Comparison of ENCODE assay signal across 9 cellular contexts in genomic region chr20:33693741-33694645, GRCh38. TPM values are rescaled to one million over a fixed set of nuclear protein-coding genes. Genes with fewer than 3 reads are reported as not detected.
DNase-seq lines count a peak whose midpoint lies in the region; ATAC-seq and TF ChIP-seq lines count a peak whose summit lies in the region.
"Had no signal": no experiment of that assay in that cellular context is flagged by ENCODE, and none has a peak within 500 bp of the region (broad histone marks: within the 10 kb centered on the region; RNA-seq: fewer than 3 reads in every experiment).

No MANE protein-coding gene starts in this region.

- CTCF ChIA-PET in Caco-2 (lab: Charles Lee) (no interaction called here), WTC11 (lab: Charles Lee) (interaction anchor here (0.8 to 1.4 kb wide), 3 partner anchors 26 to 38 kb away, joined by 3 to 6 read pairs (median 3); partner anchors contain the start of gene ZNF341)

- H3K27me3 Mint-ChIP-seq in Caco-2 (ENCODE audit: insufficient read depth, unreplicated experiment) (no peaks in the 10 kb centered on the region), WTC11 (ENCODE audit: low read depth) (peaks cover 20% of the 10 kb centered on the region)
- no peaks in the 10 kb centered on the region for H3K27me3 Mint-ChIP-seq in natural killer cell treated with Interleukin-12 subunit alpha and Interleukin-12 subunit beta and Interleukin-15 and Interleukin-18, amount 100 ng/mL, for 72 hours

- H3K4me1 ChIP-seq in Caco-2 (peaks cover 20% of the 10 kb centered on the region), right cardiac atrium (ENCODE audit: control insufficient read depth, insufficient read depth, low read length) (no peaks in the 10 kb centered on the region), psoas muscle (no peaks in the 10 kb centered on the region)
- H3K4me1 ChIP-seq: parathyroid adenoma had no signal

- H3K9me3 Mint-ChIP-seq in Caco-2 (ENCODE audit: unreplicated experiment) (peaks cover 19% of the 10 kb centered on the region), WTC11 (peaks cover 11% of the 10 kb centered on the region)
- no peaks in the 10 kb centered on the region for H3K9me3 Mint-ChIP-seq in natural killer cell treated with Interleukin-12 subunit alpha and Interleukin-12 subunit beta and Interleukin-15 and Interleukin-18, amount 100 ng/mL, for 72 hours

- H3K27ac ChIP-seq in right cardiac atrium (ENCODE audit: low read length) (no peak overlapping the region), psoas muscle (no peak overlapping the region)
- H3K27ac ChIP-seq: parathyroid adenoma had no signal

- peaks cover 8% of the 10 kb centered on the region; the same call in 1 of the 2 replicates for H3K9me3 ChIP-seq in Caco-2
- H3K9me3 ChIP-seq in right cardiac atrium (ENCODE audit: control insufficient read depth, low read length) = no peaks in the 10 kb centered on the region
- H3K9me3 ChIP-seq in psoas muscle = no peaks in the 10 kb centered on the region

- DNase-seq in Caco-2 (no peak), WTC11 (ENCODE audit: low spot score) (peak; percentile 30), right cardiac atrium (peak; percentile 75 to 92 (median 91)), psoas muscle (peak; percentile 45 to 60), NCI-H1436 treated with DMSO at 0.1 percent for 48 hours (lab: John Stamatoyannopoulos, UW) (no peak), SIG-M5 (lab: John Stamatoyannopoulos, UW) (no peak)
- no peak for DNase-seq in natural killer cell treated with Interleukin-12 subunit alpha and Interleukin-12 subunit beta and Interleukin-15 and Interleukin-18, amount 100 ng/mL, for 72 hours (ENCODE audit: low spot score)

- intact Hi-C loops in Caco-2 (cut with micrococcal nuclease; ENCODE audit: unreplicated experiment) (no loop called here), right cardiac atrium (cut with DNase I) (no loop called here), psoas muscle (cut with DNase I) (no loop called here)

- POLR2A ChIA-PET in Caco-2 (lab: Charles Lee) = no interaction called here
- POLR2A ChIA-PET in WTC11 (lab: Charles Lee) = interaction anchor here (0.7 to 0.9 kb wide), 2 partner anchors 21 to 31 kb away, joined by 3 to 4 read pairs; no protein-coding TSS in a partner anchor

- H3K27ac Mint-ChIP-seq in Caco-2 (ENCODE audit: unreplicated experiment) (peak overlapping the region; percentile 4), WTC11 (peak overlapping the region; percentile 42; the same call in 1 of the 2 replicates)
- peak overlapping the region in 1 of 2 donors; percentile 13 for H3K27ac Mint-ChIP-seq in natural killer cell treated with Interleukin-12 subunit alpha and Interleukin-12 subunit beta and Interleukin-15 and Interleukin-18, amount 100 ng/mL, for 72 hours

- H3K36me3 ChIP-seq in Caco-2 (ENCODE audit: control insufficient read depth, insufficient read depth, low read length) (no peaks in the 10 kb centered on the region), psoas muscle (ENCODE audit: insufficient read depth in 1 of 2, low read depth in 1 of 2) (no peaks in the 10 kb centered on the region)

- H3K4me3 Mint-ChIP-seq in Caco-2 (ENCODE audit: unreplicated experiment) = no peak overlapping the region
- H3K4me3 Mint-ChIP-seq in WTC11 = no peak overlapping the region
- no peak overlapping the region for H3K4me3 Mint-ChIP-seq in natural killer cell treated with Interleukin-12 subunit alpha and Interleukin-12 subunit beta and Interleukin-15 and Interleukin-18, amount 100 ng/mL, for 72 hours

- no peaks in the 10 kb centered on the region for H3K27me3 ChIP-seq in Caco-2 (replicated peaks; ENCODE audit: control insufficient read depth, insufficient read depth, low read length)
- H3K27me3 ChIP-seq in right cardiac atrium (ENCODE audit: control insufficient read depth, insufficient read depth) = no peaks in the 10 kb centered on the region
- no peaks in the 10 kb centered on the region for H3K27me3 ChIP-seq in psoas muscle (ENCODE audit: insufficient read depth in 3 of 3, low read length in 2 of 3)

- BruUV-seq in Caco-2 (replicated peaks; lab: Mats Ljungman, UMichigan) = no TSS peak

- H3K4me3 ChIP-seq in Caco-2 (ENCODE audit: low read depth, low read length) = no peak overlapping the region
- H3K4me3 ChIP-seq in right cardiac atrium (ENCODE audit: low read length) = no peak overlapping the region
- no peak overlapping the region for H3K4me3 ChIP-seq in psoas muscle

- H3K36me3 Mint-ChIP-seq in Caco-2 (ENCODE audit: insufficient read depth, unreplicated experiment) (no peaks in the 10 kb centered on the region), WTC11 (peaks cover 11% of the 10 kb centered on the region)
- H3K36me3 Mint-ChIP-seq in natural killer cell treated with Interleukin-12 subunit alpha and Interleukin-12 subunit beta and Interleukin-15 and Interleukin-18, amount 100 ng/mL, for 72 hours = no peaks in the 10 kb centered on the region

- peaks cover 19% of the 10 kb centered on the region for H3K4me1 Mint-ChIP-seq in Caco-2 (ENCODE audit: low read depth, unreplicated experiment)
- peaks cover 17% of the 10 kb centered on the region for H3K4me1 Mint-ChIP-seq in WTC11
- peaks cover 11 to 12% of the 10 kb centered on the region in 2 donors for H3K4me1 Mint-ChIP-seq in natural killer cell treated with Interleukin-12 subunit alpha and Interleukin-12 subunit beta and Interleukin-15 and Interleukin-18, amount 100 ng/mL, for 72 hours (ENCODE audit: low read depth in 2 of 2)

- peak; percentile 73 for ATAC-seq in WTC11
- peak; percentile 81 to 89 for ATAC-seq in right cardiac atrium
- ATAC-seq in psoas muscle = peak in 1 of 4 donors; percentile 37
- ATAC-seq in HG02840 (IDR thresholded peaks at IDR 0.05; ENCODE audit: low FRiP score, unreplicated experiment) = no peak
- no peak for ATAC-seq in natural killer cell treated with Interleukin-12 subunit alpha and Interleukin-12 subunit beta and Interleukin-15 and Interleukin-18, amount 100 ng/mL, for 72 hours

- 64% methylated on average over 17 of the region's 17 CpGs for WGBS in right cardiac atrium
- WGBS in psoas muscle, 3 donors = 60 to 70% (median 62%) methylated on average over 16 to 17 of the region's 17 CpGs

- no peak for TF ChIP-seq CTCF in Caco-2 (IDR thresholded peaks at IDR 0.05; ENCODE audit: insufficient read depth in 1 of 2, low read depth in 1 of 2, low read length in 1 of 2, severe bottlenecking in 1 of 2, unreplicated experiment in 1 of 2)
- no peak for TF ChIP-seq CTCF in WTC11 (IDR thresholded peaks at IDR 0.05)
- no peak for TF ChIP-seq CTCF in psoas muscle (IDR thresholded peaks at IDR 0.05)

TF ChIP-seq in WTC11, 78 proteins besides CTCF, POLR2A, EP300 and RAD21:
- TF ChIP-seq FOXP1 (CRISPR knock-in tag; IDR thresholded peaks at IDR 0.05; ENCODE audit: borderline replicate concordance) = no peak
- TF ChIP-seq ZNF423 (CRISPR knock-in tag; IDR thresholded peaks at IDR 0.05) = peak; percentile 72

RNA-seq across cellular contexts. Expression of gene E2F1, which starts 7.8 kb away (rescaled TPM):
- total RNA-seq in Caco-2 (2022) (67.5 and 74.7 TPM in 2 replicates), WTC11 (2021) (34.2 to 44.2 TPM (median 34.5 TPM) in 3 replicates), right cardiac atrium (1 to 10 TPM in 2 of 4 donors, under 1 TPM in 2; 0.45 to 2.2 (median 1.0) TPM), psoas muscle (1 to 10 TPM in 2 of 4 donors, under 1 TPM in 2; 0.73 to 1.3 (median 0.94) TPM)
- polyA plus RNA-seq in right cardiac atrium (0.52 TPM), psoas muscle (1 to 10 TPM in 1 of 3 donors, under 1 TPM in 2; 0.79 to 6.5 (median 0.84) TPM)
- total RNA-seq in natural killer cell treated with Interleukin-12 subunit alpha and Interleukin-12 subunit beta and Interleukin-15 and Interleukin-18, amount 100 ng/mL, for 72 hours = 100 to 1,000 TPM in 1 of 2 donors, 10 to 100 TPM in 1; 45.4 to 123 TPM

RNA-seq across cellular contexts. Expression of gene NECAB3, which starts 19.8 kb away (rescaled TPM):
- total RNA-seq in Caco-2 (2022) (98.4 and 105 TPM in 2 replicates), WTC11 (2021) (29.3 to 38.0 TPM (median 29.7 TPM) in 3 replicates), right cardiac atrium (10 to 100 TPM; 55.4 to 61.3 (median 57.0) TPM), psoas muscle (10 to 100 TPM; 57.9 to 98.0 (median 77.3) TPM)
- polyA plus RNA-seq in right cardiac atrium (57.4 TPM), psoas muscle (10 to 100 TPM; 37.8 to 72.0 (median 63.7) TPM)
- total RNA-seq in natural killer cell treated with Interleukin-12 subunit alpha and Interleukin-12 subunit beta and Interleukin-15 and Interleukin-18, amount 100 ng/mL, for 72 hours = 10 to 100 TPM; 16.9 to 29.5 TPM

RNA-seq across cellular contexts. Expression of gene PXMP4, which starts 26.1 kb away (rescaled TPM):
- 37.3 and 39.5 TPM in 2 replicates for total RNA-seq in Caco-2 (2022)
- 3.3 to 6.0 TPM (median 5.8 TPM) in 3 replicates for total RNA-seq in WTC11 (2021)
- 10 to 100 TPM in 3 of 4 donors, 1 to 10 TPM in 1; 8.0 to 12.9 (median 11.2) TPM for total RNA-seq in right cardiac atrium
- polyA plus RNA-seq in right cardiac atrium = 4.2 TPM
- total RNA-seq in psoas muscle = 10 to 100 TPM in 1 of 4 donors, 1 to 10 TPM in 3; 4.2 to 10.6 (median 5.1) TPM
- polyA plus RNA-seq in psoas muscle = 1 to 10 TPM; 1.9 to 6.0 (median 3.4) TPM
- 1 to 10 TPM; 6.9 to 9.3 TPM for total RNA-seq in natural killer cell treated with Interleukin-12 subunit alpha and Interleukin-12 subunit beta and Interleukin-15 and Interleukin-18, amount 100 ng/mL, for 72 hours

RNA-seq across cellular contexts. Expression of gene ACTL10, which starts 27.2 kb away (rescaled TPM):
- 3.4 and 4.5 TPM in 2 replicates for total RNA-seq in Caco-2 (2022)
- 1.3 to 1.9 TPM (median 1.5 TPM) in 3 replicates for total RNA-seq in WTC11 (2021)
- total RNA-seq in right cardiac atrium = under 1 TPM; 0.29 to 0.71 (median 0.32) TPM
- polyA plus RNA-seq in right cardiac atrium = 0.27 TPM
- under 1 TPM in 3 of 4 donors, not detected in 1; 0.27 to 0.42 (median 0.37) TPM for total RNA-seq in psoas muscle
- under 1 TPM; 0.04 to 0.74 (median 0.42) TPM for polyA plus RNA-seq in psoas muscle
- 1 to 10 TPM; 1.7 to 4.3 TPM for total RNA-seq in natural killer cell treated with Interleukin-12 subunit alpha and Interleukin-12 subunit beta and Interleukin-15 and Interleukin-18, amount 100 ng/mL, for 72 hours

RNA-seq across cellular contexts. Expression of gene C20orf144, which starts 31.9 kb away (rescaled TPM):
- total RNA-seq in Caco-2 (2022) (0.18 and 0.51 TPM in 2 replicates), WTC11 (2021) (0.09 to 0.21 TPM (median 0.14 TPM) in 3 replicates), right cardiac atrium (not detected), psoas muscle (not detected)
- polyA plus RNA-seq in right cardiac atrium (0.05 TPM), psoas muscle (under 1 TPM in 2 of 3 donors, not detected in 1; 0.05 to 0.08 TPM)
- total RNA-seq in natural killer cell treated with Interleukin-12 subunit alpha and Interleukin-12 subunit beta and Interleukin-15 and Interleukin-18, amount 100 ng/mL, for 72 hours = under 1 TPM; 0.12 to 0.81 TPM

Comparison
In these comparisons a context has a peak if more than half of its experiments do, and no peak if none do; other contexts are left out.
1. DNase-seq: peak in WTC11 (single experiment), right cardiac atrium (3 of 3) and psoas muscle (2 of 2); none in Caco-2 (0 of 2), natural killer cell treated with Interleukin-12 subunit alpha and Interleukin-12 subunit beta and Interleukin-15 and Interleukin-18, amount 100 ng/mL, for 72 hours (single experiment), NCI-H1436 treated with DMSO at 0.1 percent for 48 hours (single experiment) and SIG-M5 (single experiment).
2. ATAC-seq: peak in WTC11 (single experiment) and right cardiac atrium (2 of 2); none in HG02840 (single experiment) and natural killer cell treated with Interleukin-12 subunit alpha and Interleukin-12 subunit beta and Interleukin-15 and Interleukin-18, amount 100 ng/mL, for 72 hours (0 of 2).
3. RNA of gene E2F1, which starts 7.8 kb away (total RNA-seq): 45.4 to 123 TPM in natural killer cell treated with Interleukin-12 subunit alpha and Interleukin-12 subunit beta and Interleukin-15 and Interleukin-18, amount 100 ng/mL, for 72 hours, 67.5 to 74.7 TPM in Caco-2 and 34.2 to 44.2 TPM in WTC11; 0.45 to 2.2 TPM in right cardiac atrium and 0.73 to 1.3 TPM in psoas muscle; every median in the first group is over 10 times any median in the second.